8 cellular contexts compared by ENCODE assay signal in the genomic region with DNA sequence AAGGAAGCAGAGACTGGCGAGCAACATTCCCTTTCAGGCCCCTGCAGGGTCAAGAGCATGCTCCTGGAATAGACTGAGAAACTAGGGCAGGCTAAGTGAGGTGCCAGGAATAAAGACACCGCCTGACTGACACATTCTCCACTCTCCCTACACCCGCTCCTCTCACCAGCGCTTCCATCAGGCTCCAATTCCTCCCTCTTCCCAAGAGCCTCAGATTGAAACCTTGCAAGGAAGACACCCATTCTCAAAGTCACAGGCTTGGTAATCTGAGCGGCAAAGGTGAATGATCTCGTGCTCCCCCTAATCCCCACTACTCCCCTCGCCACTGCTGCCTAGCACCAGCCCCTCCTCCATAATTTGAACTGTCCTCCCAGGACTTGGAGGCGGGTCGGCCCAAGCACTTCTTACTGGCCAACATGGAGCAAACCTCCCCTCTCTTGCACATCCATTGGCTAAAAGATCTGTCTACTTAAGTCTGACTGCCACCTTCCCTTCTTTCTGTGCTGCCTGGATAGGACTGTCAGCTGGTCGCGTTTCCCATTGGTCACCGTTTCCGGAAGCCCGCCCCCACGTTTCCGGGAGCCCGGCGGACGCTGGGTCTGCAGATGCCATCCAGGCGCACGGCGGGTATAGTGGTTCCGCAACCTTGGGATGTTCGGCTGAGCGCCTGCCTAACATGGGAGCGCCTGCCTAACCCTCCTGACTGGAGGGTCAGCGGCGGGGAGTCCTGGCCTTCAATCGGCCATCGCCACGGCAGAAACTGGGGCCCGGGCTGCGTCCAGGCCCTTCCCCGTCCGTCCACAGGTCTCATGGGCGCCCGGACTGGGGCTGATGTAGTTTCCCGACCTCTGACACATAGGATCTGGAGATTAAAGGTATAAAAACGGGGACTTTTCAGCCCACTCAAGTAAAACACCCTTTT. TPM values are rescaled to one million over a fixed set of nuclear protein-coding genes. Genes with fewer than 3 reads are reported as not detected.
DNase-seq lines count a peak whose midpoint lies in the region; ATAC-seq, FAIRE-seq and TF ChIP-seq lines count a peak whose summit lies in the region.

No MANE protein-coding gene starts in this region.

- H3K27me3 ChIP-seq in HUES64 (ENCODE audit: insufficient read depth, low read length) = no peaks in the 10 kb centered on the region
- H3K27me3 ChIP-seq in breast epithelium = no peaks in the 10 kb centered on the region

- DNase-seq in D341Med (ENCODE audit: low spot score) (peak; percentile 93), RWPE1 (ENCODE audit: low spot score) (peak; percentile 85), breast epithelium (ENCODE audit: low spot score in 2 of 2) (peak; percentile 84 to 89), kidney (peak; percentile 94)
- DNase-seq in stimulated activated CD4-positive, alpha-beta T cell treated with anti-CD3 and anti-CD28 coated beads, Interleukin-4, amount 100 ng/mL, for 24 hours = peak; percentile 25

- TF ChIP-seq POLR2A in breast epithelium (IDR thresholded peaks at IDR 0.05) = no peak

- peak; percentile 84 for FAIRE-seq in kidney (lab: Jason Lieb, UNC)

- CTCF ChIA-PET in RWPE1 (lab: Yijun Ruan, JAX) = interaction anchor here (0.7 kb wide), 1 partner anchor 144 kb away, joined by 3 read pairs; no protein-coding TSS in a partner anchor

- ATAC-seq in HG02642 (IDR thresholded peaks at IDR 0.05; ENCODE audit: poor library complexity, unreplicated experiment) = no peak
- ATAC-seq in GM21723 (IDR thresholded peaks at IDR 0.05; ENCODE audit: unreplicated experiment) = no peak

- H3K27ac ChIP-seq in HUES64 (ENCODE audit: low read depth, low read length) (no peak overlapping the region), RWPE1 (peak overlapping the region; percentile 41), breast epithelium (no peak overlapping the region), kidney (ENCODE audit: low read depth in 2 of 2, low read length in 2 of 2) (no peak overlapping the region)

- H3K4me1 ChIP-seq in HUES64 (ENCODE audit: insufficient read depth, low read length) = no peaks in the 10 kb centered on the region
- no peaks in the 10 kb centered on the region for H3K4me1 ChIP-seq in breast epithelium
- H3K4me1 ChIP-seq in kidney (ENCODE audit: control insufficient read depth in 1 of 2, insufficient read depth in 1 of 2, low read depth in 1 of 2, low read length in 2 of 2) = peaks cover 0 to 2% of the 10 kb centered on the region in 2 donors

- H3K36me3 ChIP-seq in HUES64 (ENCODE audit: insufficient read depth, low read length) (no peaks in the 10 kb centered on the region), breast epithelium (no peaks in the 10 kb centered on the region), kidney (ENCODE audit: control insufficient read depth in 1 of 2, insufficient read depth in 2 of 2, low read length in 2 of 2) (no peaks in the 10 kb centered on the region)

- WGBS in HUES64 = 90% methylated on average over 39 of the region's 39 CpGs

- peak overlapping the region; percentile 14; the same call in 1 of the 2 replicates for H3K9ac ChIP-seq in HUES64 (ENCODE audit: low read depth, low read length)
- peak overlapping the region; percentile 60 to 78 for H3K9ac ChIP-seq in kidney (ENCODE audit: low read length in 2 of 2)

- TF ChIP-seq CTCF in RWPE1 (conservative IDR thresholded peaks at IDR 0.05; ENCODE audit: low read depth) (no peak), breast epithelium (IDR thresholded peaks at IDR 0.05) (no peak), kidney (IDR thresholded peaks at IDR 0.05; ENCODE audit: borderline replicate concordance, extremely low read depth, insufficient read depth) (no peak)

- intact Hi-C loops in breast epithelium (cut with DNase I; ENCODE audit: low total_unique reads) = no loop called here
- intact Hi-C loops in kidney (cut with DNase I) = no loop called here

- POLR2A ChIA-PET in RWPE1 (lab: Yijun Ruan, JAX; ENCODE audit: low non-redundant PET) = interaction anchor here (0.5 kb wide), 1 partner anchor 16 kb away, joined by 3 read pairs; no protein-coding TSS in a partner anchor

- H3K4me3 ChIP-seq in HUES64 (ENCODE audit: low read length) = peak overlapping the region; percentile 67
- H3K4me3 ChIP-seq in breast epithelium = peak overlapping the region; percentile 45 to 68 (median 56)
- H3K4me3 ChIP-seq in kidney (ENCODE audit: low read length in 2 of 2) = peak overlapping the region; percentile 81 to 92

- H3K9me3 ChIP-seq in HUES64 (ENCODE audit: insufficient read depth, low read depth, low read length) (peaks cover 61% of the 10 kb centered on the region), breast epithelium (peaks cover 66 to 81% of the 10 kb centered on the region in 2 donors), kidney (ENCODE audit: control insufficient read depth in 1 of 2, low read length in 2 of 2) (peaks cover 2 to 18% of the 10 kb centered on the region in 2 donors)

RNA-seq across cellular contexts. Expression of a gene that starts 33.6 kb away (rescaled TPM):
- polyA plus RNA-seq in HUES64 (2013, experiment 1 of 2) = 3.0 TPM
- 3.3 TPM for polyA plus RNA-seq in HUES64 (2013, experiment 2 of 2)
- total RNA-seq in breast epithelium (10 to 100 TPM in 2 of 3 donors, 1 to 10 TPM in 1; 7.2 to 15.8 (median 10.5) TPM), kidney (11.5 TPM)
- 4.3 TPM for polyA plus RNA-seq in kidney (ENCODE audit: insufficient read depth, low read depth, low replicate concordance)

RNA-seq across cellular contexts. Expression of a gene that starts 41.2 kb away (rescaled TPM):
- polyA plus RNA-seq in HUES64 (2013, experiment 1 of 2) = 3.0 TPM
- polyA plus RNA-seq in HUES64 (2013, experiment 2 of 2) = 3.3 TPM
- 10 to 100 TPM; 17.4 to 28.5 (median 23.0) TPM for total RNA-seq in breast epithelium
- total RNA-seq in kidney = 23.7 TPM
- 4.6 TPM for polyA plus RNA-seq in kidney (ENCODE audit: insufficient read depth, low read depth, low replicate concordance)

Comparison
In these comparisons a context has a peak if more than half of its experiments do, and no peak if none do; other contexts are left out.
1. DNase-seq: peak in every context shown above with its lines; median percentile 94 in kidney; 93 in D341Med; 86 in breast epithelium; 85 in RWPE1; 25 in stimulated activated CD4-positive, alpha-beta T cell treated with anti-CD3 and anti-CD28 coated beads, Interleukin-4, amount 100 ng/mL, for 24 hours.